28 cellular contexts compared by ENCODE assay signal in the genomic region with DNA sequence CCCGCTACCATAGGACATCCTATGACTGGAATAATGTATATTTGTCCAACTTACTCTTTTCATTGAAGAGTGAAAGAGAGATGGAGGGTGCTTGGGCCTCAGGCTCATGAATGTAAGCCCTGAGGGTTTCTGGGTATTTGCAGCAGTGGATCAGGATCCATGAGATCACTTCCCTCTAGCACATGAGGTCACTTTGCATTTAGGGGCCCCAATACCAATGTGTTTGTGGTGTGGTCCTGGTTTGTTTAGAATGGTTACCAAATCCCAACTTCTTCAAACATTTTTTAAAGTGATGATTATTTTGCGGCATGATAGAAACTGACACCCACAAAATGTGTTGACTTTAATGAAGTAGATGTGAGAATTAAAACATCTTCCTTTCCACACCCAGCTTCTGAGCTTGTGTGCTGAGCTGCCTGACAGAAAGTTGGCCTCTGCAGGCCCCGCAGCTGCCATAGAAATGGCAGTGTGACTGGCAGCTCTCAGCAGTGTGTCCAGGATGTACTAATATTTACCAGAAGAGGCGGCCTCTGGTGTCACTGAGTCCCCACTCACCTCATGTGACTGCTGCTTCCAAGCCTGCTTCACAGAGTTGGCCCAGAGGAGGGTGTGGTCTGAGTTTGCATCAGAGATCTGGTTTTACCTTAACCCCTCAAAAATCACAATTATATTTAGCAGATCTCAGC.
DNase-seq lines count a peak whose midpoint lies in the region; ATAC-seq and TF ChIP-seq lines count a peak whose summit lies in the region.
"Had no signal": no experiment of that assay in that cellular context is flagged by ENCODE, and none has a peak within 500 bp of the region (broad histone marks: within the 10 kb centered on the region; RNA-seq: fewer than 3 reads in every experiment).

No MANE protein-coding gene starts in this region.

- H3K36me3 Mint-ChIP-seq in chondrocyte (ENCODE audit: low read depth) = peaks cover 1% of the 10 kb centered on the region
- no peaks in the 10 kb centered on the region for H3K36me3 Mint-ChIP-seq in natural killer cell treated with Interleukin-12 subunit alpha and Interleukin-12 subunit beta and Interleukin-15 and Interleukin-18, amount 100 ng/mL, for 72 hours
- H3K36me3 Mint-ChIP-seq in Calu3 (ENCODE audit: insufficient read depth, unreplicated experiment) = no peaks in the 10 kb centered on the region
- H3K36me3 Mint-ChIP-seq: neural progenitor cell; stimulated activated effector memory CD8-positive, alpha-beta T cell treated with anti-CD3 and anti-CD28 coated beads, Interleukin-12 subunit alpha, Interleukin-12 subunit beta, amount 100 ng/mL, for 72 hours had no signal

- BruUV-seq in Calu3 (replicated peaks; lab: Mats Ljungman, UMichigan) = no TSS peak

- intact Hi-C loops in Calu3 (cut with micrococcal nuclease; ENCODE audit: unreplicated experiment) = no loop called here

- peak; percentile 50 to 54 for ATAC-seq in natural killer cell treated with Interleukin-12 subunit alpha and Interleukin-12 subunit beta and Interleukin-15 and Interleukin-18, amount 100 ng/mL, for 72 hours
- ATAC-seq in activated CD4-positive, CD25-positive, alpha-beta regulatory T cell treated with anti-CD3 and anti-CD28 coated beads, Interleukin-2, amount 50 U/mL, for 24 hours = no peak
- ATAC-seq: activated CD4-positive, alpha-beta T cell treated with anti-CD3 and anti-CD28 coated beads for 36 hours; HepG2; left lung; PC-3; stimulated activated effector memory CD8-positive, alpha-beta T cell treated with anti-CD3 and anti-CD28 coated beads, Interleukin-12 subunit alpha, Interleukin-12 subunit beta, amount 100 ng/mL, for 72 hours had no signal

- no peak overlapping the region for H3K4me3 ChIP-seq in LNCaP clone FGC (ENCODE audit: low read depth, low read length)
- H3K4me3 ChIP-seq: cardiac muscle cell, GM23248, left lung, neural progenitor cell, SJCRH30, skin epidermis had no signal

- CTCF ChIA-PET in Calu3 (lab: Charles Lee) = no interaction called here

- H3K27ac Mint-ChIP-seq in chondrocyte (ENCODE audit: unreplicated experiment) (peak overlapping the region; percentile 68), Calu3 (ENCODE audit: unreplicated experiment) (no peak overlapping the region)
- H3K27ac Mint-ChIP-seq in natural killer cell treated with Interleukin-12 subunit alpha and Interleukin-12 subunit beta and Interleukin-15 and Interleukin-18, amount 100 ng/mL, for 72 hours = no peak overlapping the region
- H3K27ac Mint-ChIP-seq: activated CD4-positive, alpha-beta T cell treated with anti-CD3 and anti-CD28 coated beads for 36 hours; dendritic cell treated with granulocyte-macrophage colony-stimulating factor and Interleukin-4, amounts not matched to agents 40 ng/mL and 50 ng/mL, for 4 days; neural progenitor cell; progenitor cell of endocrine pancreas; stimulated activated effector memory CD8-positive, alpha-beta T cell treated with anti-CD3 and anti-CD28 coated beads, Interleukin-12 subunit alpha, Interleukin-12 subunit beta, amount 100 ng/mL, for 72 hours had no signal

- H3K4me1 Mint-ChIP-seq in chondrocyte (ENCODE audit: low read depth) (peaks cover 84% of the 10 kb centered on the region), Calu3 (ENCODE audit: low read depth, unreplicated experiment) (peaks cover 5% of the 10 kb centered on the region)
- no peaks in the 10 kb centered on the region for H3K4me1 Mint-ChIP-seq in natural killer cell treated with Interleukin-12 subunit alpha and Interleukin-12 subunit beta and Interleukin-15 and Interleukin-18, amount 100 ng/mL, for 72 hours (ENCODE audit: low read depth in 2 of 2)
- H3K4me1 Mint-ChIP-seq: activated CD4-positive, alpha-beta T cell treated with anti-CD3 and anti-CD28 coated beads for 36 hours; stimulated activated effector memory CD8-positive, alpha-beta T cell treated with anti-CD3 and anti-CD28 coated beads, Interleukin-12 subunit alpha, Interleukin-12 subunit beta, amount 100 ng/mL, for 72 hours had no signal

- peaks cover 6% of the 10 kb centered on the region for H3K9me3 Mint-ChIP-seq in chondrocyte (ENCODE audit: low read depth)
- H3K9me3 Mint-ChIP-seq in natural killer cell treated with Interleukin-12 subunit alpha and Interleukin-12 subunit beta and Interleukin-15 and Interleukin-18, amount 100 ng/mL, for 72 hours = no peaks in the 10 kb centered on the region
- H3K9me3 Mint-ChIP-seq in Calu3 (ENCODE audit: low read depth, unreplicated experiment) = no peaks in the 10 kb centered on the region
- H3K9me3 Mint-ChIP-seq: dendritic cell treated with granulocyte-macrophage colony-stimulating factor and Interleukin-4, amounts not matched to agents 40 ng/mL and 50 ng/mL, for 4 days; neural progenitor cell; stimulated activated effector memory CD8-positive, alpha-beta T cell treated with anti-CD3 and anti-CD28 coated beads, Interleukin-12 subunit alpha, Interleukin-12 subunit beta, amount 100 ng/mL, for 72 hours had no signal

- TF ChIP-seq CTCF in LNCaP clone FGC (IDR thresholded peaks at IDR 0.05; ENCODE audit: control insufficient read depth, extremely low read depth, insufficient read depth) (no peak), chondrocyte (IDR thresholded peaks at IDR 0.05) (no peak), Calu3 (IDR thresholded peaks at IDR 0.05; ENCODE audit: unreplicated experiment) (no peak)

- DNase-seq in COR-L47 (lab: John Stamatoyannopoulos, UW) (peak; percentile 36), LNCaP clone FGC (ENCODE audit: low read depth) (peak; percentile 55), chondrocyte (ENCODE audit: low spot score) (no peak), NCI-H1105 treated with DMSO at 0.1 percent for 48 hours (lab: John Stamatoyannopoulos, UW) (no peak), Calu3 (no peak)
- DNase-seq in natural killer cell treated with Interleukin-12 subunit alpha and Interleukin-12 subunit beta and Interleukin-15 and Interleukin-18, amount 100 ng/mL, for 72 hours (ENCODE audit: low spot score) = no peak
- no peak for DNase-seq in activated naive CD4-positive, alpha-beta T cell (lab: John Stamatoyannopoulos, UW)
- DNase-seq: activated CD4-positive, alpha-beta T cell treated with anti-CD3 and anti-CD28 coated beads for 36 hours; activated naive CD4-positive, alpha-beta T cell treated with anti-CD3 and anti-CD28 coated beads, Interleukin-2, amount 50 U/mL, for 16 hours; activated T-cell treated with anti-CD3 and anti-CD28 coated beads, Interleukin-2, amount 50 U/mL, for 48 hours; glutamatergic neuron; GM23248; left lung; NCI-H1105; NCI-H2171 treated with DMSO at 0.1 percent for 48 hours; NCI-H82; PC-3; SJCRH30; stimulated activated CD4-positive, alpha-beta T cell treated with anti-CD3 and anti-CD28 coated beads, Interleukin-2, amount 100 ng/mL, for 24 hours; T-helper 1 cell had no signal

- H3K4me3 Mint-ChIP-seq in chondrocyte (ENCODE audit: unreplicated experiment) (no peak overlapping the region), Calu3 (ENCODE audit: low read depth, unreplicated experiment) (no peak overlapping the region)
- H3K4me3 Mint-ChIP-seq in natural killer cell treated with Interleukin-12 subunit alpha and Interleukin-12 subunit beta and Interleukin-15 and Interleukin-18, amount 100 ng/mL, for 72 hours = no peak overlapping the region
- H3K4me3 Mint-ChIP-seq: activated CD4-positive, alpha-beta T cell treated with anti-CD3 and anti-CD28 coated beads for 36 hours; dendritic cell treated with granulocyte-macrophage colony-stimulating factor and Interleukin-4, amounts not matched to agents 40 ng/mL and 50 ng/mL, for 4 days; neural progenitor cell; stimulated activated effector memory CD8-positive, alpha-beta T cell treated with anti-CD3 and anti-CD28 coated beads, Interleukin-12 subunit alpha, Interleukin-12 subunit beta, amount 100 ng/mL, for 72 hours had no signal

- H3K27me3 Mint-ChIP-seq in chondrocyte (ENCODE audit: low read depth) (no peaks in the 10 kb centered on the region), Calu3 (ENCODE audit: unreplicated experiment) (peaks cover 97% of the 10 kb centered on the region)
- peaks cover 0 to 8% of the 10 kb centered on the region in 2 donors for H3K27me3 Mint-ChIP-seq in natural killer cell treated with Interleukin-12 subunit alpha and Interleukin-12 subunit beta and Interleukin-15 and Interleukin-18, amount 100 ng/mL, for 72 hours
- H3K27me3 Mint-ChIP-seq: activated CD4-positive, alpha-beta T cell treated with anti-CD3 and anti-CD28 coated beads for 36 hours had no signal

Comparison
In these comparisons a context has a peak if more than half of its experiments do, and no peak if none do; other contexts are left out.
1. DNase-seq: peak in COR-L47 (single experiment) and LNCaP clone FGC (single experiment); none in chondrocyte (single experiment), natural killer cell treated with Interleukin-12 subunit alpha and Interleukin-12 subunit beta and Interleukin-15 and Interleukin-18, amount 100 ng/mL, for 72 hours (single experiment), NCI-H1105 treated with DMSO at 0.1 percent for 48 hours (single experiment), Calu3 (single experiment) and activated naive CD4-positive, alpha-beta T cell (0 of 4).
2. ATAC-seq: peak in natural killer cell treated with Interleukin-12 subunit alpha and Interleukin-12 subunit beta and Interleukin-15 and Interleukin-18, amount 100 ng/mL, for 72 hours (2 of 2); none in activated CD4-positive, CD25-positive, alpha-beta regulatory T cell treated with anti-CD3 and anti-CD28 coated beads, Interleukin-2, amount 50 U/mL, for 24 hours (0 of 2).